In genomic region chr12:105279460-105280056, GRCh38 we compare ENCODE assay signal across 8 cellular contexts.
A peak's percentile ranks its signal among the peaks of the same experiment; 100 is the strongest.
DNase-seq lines count a peak whose midpoint lies in the region; ATAC-seq and TF ChIP-seq lines count a peak whose summit lies in the region.

No MANE protein-coding gene starts in this region.

- H3K27ac ChIP-seq in MM.1S (ENCODE audit: low read length), result no peak overlapping the region

- H3K4me1 ChIP-seq in MM.1S (ENCODE audit: low read length), result no peaks in the 10 kb centered on the region

- H4K20me1 ChIP-seq in MM.1S (ENCODE audit: insufficient read depth, low read length), result no peaks in the 10 kb centered on the region

- no peak overlapping the region for H3K4me3 ChIP-seq in MM.1S (ENCODE audit: low read length)

- H3K9me3 ChIP-seq in MM.1S (replicated peaks; ENCODE audit: insufficient read depth, low read length), result no peaks in the 10 kb centered on the region

- DNase-seq in MM.1S, result peak; percentile 50
- peak; percentile 4 to 7 for DNase-seq in activated CD8-positive, alpha-beta memory T cell treated with anti-CD3 and anti-CD28 coated beads for 4 hours (ENCODE audit: low read depth in 2 of 2)
- peak; percentile 23 for DNase-seq in fibroblast of gingiva (ENCODE audit: low read depth)
- DNase-seq in pons (ENCODE audit: low spot score), result peak; percentile 29
- no peak for DNase-seq in DMS153 treated with DMSO at 0.1 percent for 48 hours (lab: John Stamatoyannopoulos, UW; ENCODE audit: unreplicated experiment)

- ATAC-seq in HG02588 (IDR thresholded peaks at IDR 0.05; ENCODE audit: unreplicated experiment) (no peak), HG03175 (IDR thresholded peaks at IDR 0.05; ENCODE audit: unreplicated experiment) (no peak)

- H3K9ac ChIP-seq in MM.1S (ENCODE audit: low read length), result no peak overlapping the region

- no peaks in the 10 kb centered on the region for H3K9me2 ChIP-seq in MM.1S (replicated peaks; ENCODE audit: insufficient read depth, low read length)

- H2AFZ ChIP-seq in MM.1S (ENCODE audit: low read length), result no peak overlapping the region

- H3K4me2 ChIP-seq in MM.1S (ENCODE audit: low read depth, low read length), result no peak overlapping the region

- no peaks in the 10 kb centered on the region for H3K79me2 ChIP-seq in MM.1S (ENCODE audit: low read length)

- H3F3A ChIP-seq in MM.1S (ENCODE audit: insufficient read depth, low read length), result no peaks in the 10 kb centered on the region

- peak; percentile 69 for TF ChIP-seq CTCF in GM12874 (IDR thresholded peaks at IDR 0.05; ENCODE audit: insufficient read depth, low read depth, low read length)
- TF ChIP-seq CTCF in MM.1S (IDR thresholded peaks at IDR 0.05; ENCODE audit: low read length), result peak; percentile 78

- no peaks in the 10 kb centered on the region for H3K36me3 ChIP-seq in MM.1S (replicated peaks; ENCODE audit: insufficient read depth, low read length)

- H3K27me3 ChIP-seq in MM.1S (replicated peaks; ENCODE audit: insufficient read depth, low read length), result no peaks in the 10 kb centered on the region
